12 cellular contexts compared by ENCODE assay signal in the genomic region with DNA sequence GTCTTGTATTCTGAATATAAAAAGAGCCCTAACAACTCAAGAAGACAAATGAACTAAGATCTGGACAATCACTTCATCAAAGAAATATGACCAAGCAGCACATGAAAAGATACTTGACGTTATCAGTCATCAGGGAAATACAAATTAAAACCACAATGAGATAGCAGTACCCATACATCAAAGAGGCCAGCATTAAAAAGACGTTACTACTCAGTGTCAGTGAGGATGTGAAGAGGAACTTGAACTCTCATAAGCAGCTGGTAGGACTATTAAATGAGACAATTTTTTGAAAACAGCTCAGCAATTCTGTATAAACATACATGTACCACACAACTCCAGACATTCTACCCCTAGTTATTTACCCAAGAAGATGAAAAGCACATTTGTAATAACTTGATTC. TPM values are rescaled to one million over a fixed set of nuclear protein-coding genes. Genes with fewer than 3 reads are reported as not detected.
A peak's percentile ranks its signal among the peaks of the same experiment; 100 is the strongest.
DNase-seq lines count a peak whose midpoint lies in the region; ATAC-seq and TF ChIP-seq lines count a peak whose summit lies in the region.
"Had no signal": no experiment of that assay in that cellular context is flagged by ENCODE, and none has a peak within 500 bp of the region (broad histone marks: within the 10 kb centered on the region; RNA-seq: fewer than 3 reads in every experiment).

No MANE protein-coding gene starts in this region.

- H3K9ac ChIP-seq in DND-41 (ENCODE audit: low read depth, low read length) = peak overlapping the region; percentile 34
- H3K9ac ChIP-seq in HCT116 (ENCODE audit: low read length) = no peak overlapping the region
- H3K9ac ChIP-seq in mesenchymal stem cell (ENCODE audit: low read length) = peak overlapping the region; percentile 20
- no peak overlapping the region for H3K9ac ChIP-seq in neural progenitor cell
- H3K9ac ChIP-seq in MM.1S (ENCODE audit: low read length) = no peak overlapping the region

- H2AFZ ChIP-seq in DND-41 (ENCODE audit: low read depth, low read length) = 0 out of 2 replicates have a peak overlapping the region, but pooled peaks have one; percentile 6
- H2AFZ ChIP-seq in HCT116 (ENCODE audit: low read depth, low read length, poor library complexity, severe bottlenecking) = no peak overlapping the region
- no peak overlapping the region for H2AFZ ChIP-seq in mesenchymal stem cell (ENCODE audit: low read depth, low read length)
- no peak overlapping the region for H2AFZ ChIP-seq in neural progenitor cell (replicated peaks)
- no peak overlapping the region for H2AFZ ChIP-seq in MM.1S (ENCODE audit: low read length)

- intact Hi-C loops in HCT116 (cut with micrococcal nuclease) = no loop called here
- intact Hi-C loops in left colon (cut with DNase I, micrococcal nuclease) = no loop called here

- H3K23ac ChIP-seq in mesenchymal stem cell (ENCODE audit: low read length in 2 of 2) = no peak overlapping the region

- H3F3A ChIP-seq in neural progenitor cell (ENCODE audit: low read depth) = peaks cover 12% of the 10 kb centered on the region
- no peaks in the 10 kb centered on the region for H3F3A ChIP-seq in MM.1S (ENCODE audit: insufficient read depth, low read length)

- TF ChIP-seq CTCF in DND-41 (IDR thresholded peaks at IDR 0.05; ENCODE audit: borderline replicate concordance, extremely low read depth, low read length, poor library complexity, severe bottlenecking) (no peak), HCT116 (IDR thresholded peaks at IDR 0.05 in 2 of 3, conservative IDR thresholded peaks at IDR 0.05 in 1 of 3; ENCODE audit: borderline replicate concordance in 1 of 3, insufficient read depth in 1 of 3, low read depth in 2 of 3, low read length in 2 of 3) (no peak), neural progenitor cell (IDR thresholded peaks at IDR 0.05) (no peak), MM.1S (IDR thresholded peaks at IDR 0.05; ENCODE audit: low read length) (no peak)

- H3K79me2 ChIP-seq in DND-41 (ENCODE audit: insufficient read depth, low read length) (peaks cover 8% of the 10 kb centered on the region; the same call in 1 of the 2 replicates), HCT116 (ENCODE audit: insufficient read depth, low read length) (no peaks in the 10 kb centered on the region), neural progenitor cell (ENCODE audit: low read depth) (peaks cover 81% of the 10 kb centered on the region), MM.1S (ENCODE audit: low read length) (no peaks in the 10 kb centered on the region)

- H3K36me3 Mint-ChIP-seq in T-helper 2 cell treated with Interferon-gamma antibody and Interleukin-4, amounts not matched to agents 5 μg/mL and 100 μg/mL, for 36 hours (ENCODE audit: low read depth) = no peaks in the 10 kb centered on the region
- peaks cover 16% of the 10 kb centered on the region for H3K36me3 Mint-ChIP-seq in neural progenitor cell

- no peak for TF ChIP-seq POLR2A in HCT116 (IDR thresholded peaks at IDR 0.05; ENCODE audit: borderline replicate concordance, extremely low read depth, insufficient read depth, insufficient read length)

- no peak overlapping the region for H4K91ac ChIP-seq in mesenchymal stem cell (ENCODE audit: low read length)

- peak overlapping the region; percentile 3 for H3K4me3 Mint-ChIP-seq in T-helper 2 cell treated with Interferon-gamma antibody and Interleukin-4, amounts not matched to agents 5 μg/mL and 100 μg/mL, for 36 hours
- H3K4me3 Mint-ChIP-seq in neural progenitor cell = no peak overlapping the region
- H3K4me3 Mint-ChIP-seq: activated B cell treated with CpG ODN at 0.5 μM for 24 hours had no signal

- peak overlapping the region; percentile 79 for H3K27ac ChIP-seq in DND-41 (ENCODE audit: low read length)
- no peak overlapping the region for H3K27ac ChIP-seq in HCT116 (ENCODE audit: low read depth, low read length)
- no peak overlapping the region for H3K27ac ChIP-seq in mesenchymal stem cell (ENCODE audit: low read length, poor library complexity, severe bottlenecking)
- no peak overlapping the region for H3K27ac ChIP-seq in neural progenitor cell
- H3K27ac ChIP-seq in MM.1S (ENCODE audit: low read length) = no peak overlapping the region

- POLR2A ChIA-PET in HCT116 (lab: Charles Lee) = no interaction called here

- H4K20me1 ChIP-seq in DND-41 (ENCODE audit: insufficient read depth, low read length) = no peaks in the 10 kb centered on the region
- no peaks in the 10 kb centered on the region for H4K20me1 ChIP-seq in HCT116 (ENCODE audit: insufficient read depth)
- peaks cover 5% of the 10 kb centered on the region for H4K20me1 ChIP-seq in neural progenitor cell (ENCODE audit: low read depth)
- no peaks in the 10 kb centered on the region for H4K20me1 ChIP-seq in MM.1S (ENCODE audit: insufficient read depth, low read length)

- no peaks in the 10 kb centered on the region for H3K27me3 ChIP-seq in DND-41 (ENCODE audit: insufficient read depth, low read length, poor library complexity)
- H3K27me3 ChIP-seq in HCT116 (ENCODE audit: insufficient read depth, low read length) = no peaks in the 10 kb centered on the region
- no peaks in the 10 kb centered on the region for H3K27me3 ChIP-seq in mesenchymal stem cell (ENCODE audit: control insufficient read depth in 1 of 2, insufficient read depth in 1 of 2, low read length in 2 of 2)
- H3K27me3 ChIP-seq in neural progenitor cell = no peaks in the 10 kb centered on the region
- H3K27me3 ChIP-seq in MM.1S (replicated peaks; ENCODE audit: insufficient read depth, low read length) = no peaks in the 10 kb centered on the region

- no peak overlapping the region for H4K8ac ChIP-seq in mesenchymal stem cell (ENCODE audit: low read length)

- H3K9me3 ChIP-seq in DND-41 (ENCODE audit: insufficient read depth, low read length, severe bottlenecking) = no peaks in the 10 kb centered on the region
- H3K9me3 ChIP-seq in HCT116 (ENCODE audit: control insufficient read depth in 1 of 2, insufficient read depth in 1 of 2, low read depth in 1 of 2, low read length in 2 of 2) = no peaks in the 10 kb centered on the region
- no peaks in the 10 kb centered on the region for H3K9me3 ChIP-seq in mesenchymal stem cell (ENCODE audit: control insufficient read depth, low read length)
- no peaks in the 10 kb centered on the region for H3K9me3 ChIP-seq in neural progenitor cell (ENCODE audit: low read depth)
- no peaks in the 10 kb centered on the region for H3K9me3 ChIP-seq in MM.1S (replicated peaks; ENCODE audit: insufficient read depth, low read length)

- no peaks in the 10 kb centered on the region for H3K9me2 ChIP-seq in HCT116 (ENCODE audit: insufficient read depth)
- no peaks in the 10 kb centered on the region for H3K9me2 ChIP-seq in MM.1S (replicated peaks; ENCODE audit: insufficient read depth, low read length)

- no peak overlapping the region for H3K18ac ChIP-seq in mesenchymal stem cell (ENCODE audit: low read depth in 1 of 2, low read length in 2 of 2)

- H3K27me3 Mint-ChIP-seq in T-helper 2 cell treated with Interferon-gamma antibody and Interleukin-4, amounts not matched to agents 5 μg/mL and 100 μg/mL, for 36 hours (ENCODE audit: low read depth) = peaks cover 7% of the 10 kb centered on the region
- H3K27me3 Mint-ChIP-seq in neural progenitor cell (ENCODE audit: insufficient read depth, low read depth) = no peaks in the 10 kb centered on the region

- H2BK5ac ChIP-seq in mesenchymal stem cell (ENCODE audit: low read depth, low read length, poor library complexity, severe bottlenecking) = no peak overlapping the region

- H3K27ac Mint-ChIP-seq in T-helper 2 cell treated with Interferon-gamma antibody and Interleukin-4, amounts not matched to agents 5 μg/mL and 100 μg/mL, for 36 hours = peak overlapping the region; percentile 3
- no peak overlapping the region for H3K27ac Mint-ChIP-seq in neural progenitor cell
- H3K27ac Mint-ChIP-seq: activated B cell treated with CpG ODN at 0.5 μM for 24 hours had no signal

- H3K4me3 ChIP-seq in DND-41 (ENCODE audit: low read depth in 1 of 2, low read length in 2 of 2) (peak overlapping the region in 1 of 2 experiments; percentile 34; a peak in 2 of 4 replicates), HCT116 (replicated peaks in 1 of 2; ENCODE audit: low read depth in 1 of 2, low read length in 2 of 2) (no peak overlapping the region), mesenchymal stem cell (ENCODE audit: insufficient read depth in 1 of 2, low read depth in 1 of 2, low read length in 2 of 2) (no peak overlapping the region), neural progenitor cell (no peak overlapping the region), MM.1S (ENCODE audit: low read length) (no peak overlapping the region)

- no TSS peak for BruUV-seq in HCT116 (replicated peaks; lab: Mats Ljungman, UMichigan)

- peak overlapping the region; percentile 59 for H3K4me2 ChIP-seq in DND-41 (ENCODE audit: insufficient read depth, low read length)
- H3K4me2 ChIP-seq in HCT116 (ENCODE audit: low read length) = peak overlapping the region; percentile 42
- H3K4me2 ChIP-seq in mesenchymal stem cell (ENCODE audit: low read length, poor library complexity, severe bottlenecking) = no peak overlapping the region
- H3K4me2 ChIP-seq in neural progenitor cell = no peak overlapping the region
- no peak overlapping the region for H3K4me2 ChIP-seq in MM.1S (ENCODE audit: low read depth, low read length)

- H3K79me1 ChIP-seq in mesenchymal stem cell (replicated peaks; ENCODE audit: low read length, poor library complexity, severe bottlenecking) = no peaks in the 10 kb centered on the region

- 10% methylated on average over 2 of the region's 2 CpGs for WGBS in mesenchymal stem cell

- peak; percentile 97 for ATAC-seq in DND-41 (ENCODE audit: insufficient read depth, low read depth)
- peak; percentile 38; the same call in 1 of the 2 replicates for ATAC-seq in HCT116
- ATAC-seq in left colon = no peak
- no peak for ATAC-seq in GM21825 (IDR thresholded peaks at IDR 0.05; ENCODE audit: unreplicated experiment)
- ATAC-seq: esophagus mucosa had no signal

- H2BK15ac ChIP-seq in mesenchymal stem cell (ENCODE audit: low read depth, poor library complexity, severe bottlenecking) = no peak overlapping the region

- DNase-seq in DND-41 = no peak
- DNase-seq in HCT116 (ENCODE audit: low read depth, low spot score) = peak; percentile 15
- no peak for DNase-seq in T-helper 2 cell treated with Interferon-gamma antibody and Interleukin-4, amounts not matched to agents 5 μg/mL and 100 μg/mL, for 36 hours (ENCODE audit: low spot score)
- DNase-seq in mesenchymal stem cell = no peak
- no peak for DNase-seq in left colon
- DNase-seq in neural progenitor cell (ENCODE audit: low spot score) = no peak
- no peak for DNase-seq in MM.1S
- DNase-seq: activated B cell treated with CpG ODN at 0.5 μM for 24 hours, COR-L47, NCI-H2227 treated with DMSO at 0.1 percent for 48 hours had no signal

- peaks cover 12% of the 10 kb centered on the region for H3K4me1 Mint-ChIP-seq in T-helper 2 cell treated with Interferon-gamma antibody and Interleukin-4, amounts not matched to agents 5 μg/mL and 100 μg/mL, for 36 hours (ENCODE audit: low read depth)
- H3K4me1 Mint-ChIP-seq in neural progenitor cell = no peaks in the 10 kb centered on the region
- H3K4me1 Mint-ChIP-seq: activated B cell treated with CpG ODN at 0.5 μM for 24 hours had no signal

- H3K4ac ChIP-seq in mesenchymal stem cell (ENCODE audit: low read depth in 1 of 2, low read length in 2 of 2) = no peak overlapping the region

- CTCF ChIA-PET in HCT116 (lab: Charles Lee) = interaction anchor here (0.6 kb wide), 1 partner anchor 602 kb away, joined by 3 read pairs; no protein-coding TSS in a partner anchor

- no peaks in the 10 kb centered on the region for H3K9me3 Mint-ChIP-seq in T-helper 2 cell treated with Interferon-gamma antibody and Interleukin-4, amounts not matched to agents 5 μg/mL and 100 μg/mL, for 36 hours
- H3K9me3 Mint-ChIP-seq in neural progenitor cell = no peaks in the 10 kb centered on the region
- H3K9me3 Mint-ChIP-seq: activated B cell treated with CpG ODN at 0.5 μM for 24 hours had no signal

- TF ChIP-seq RAD21 in HCT116 (IDR thresholded peaks at IDR 0.05; ENCODE audit: low read depth) = no peak

- peaks cover 17% of the 10 kb centered on the region for H3K36me3 ChIP-seq in DND-41 (ENCODE audit: insufficient read depth, low read length)
- no peaks in the 10 kb centered on the region for H3K36me3 ChIP-seq in HCT116 (ENCODE audit: control insufficient read depth in 1 of 2, insufficient read depth in 2 of 2, low read length in 2 of 2)
- H3K36me3 ChIP-seq in mesenchymal stem cell (ENCODE audit: control insufficient read depth in 1 of 2, insufficient read depth in 2 of 2, low read depth in 1 of 2, low read length in 2 of 2) = peaks cover 7 to 48% of the 10 kb centered on the region in 2 experiments
- peaks cover 5% of the 10 kb centered on the region for H3K36me3 ChIP-seq in neural progenitor cell
- H3K36me3 ChIP-seq in MM.1S (replicated peaks; ENCODE audit: insufficient read depth, low read length) = no peaks in the 10 kb centered on the region

- no peak overlapping the region for H2AK5ac ChIP-seq in mesenchymal stem cell (ENCODE audit: low read length, severe bottlenecking)

- RAD21 ChIA-PET in HCT116 (lab: Charles Lee; ENCODE audit: low non-redundant PET in 1 of 2, low total read pairs in 2 of 2, uncharacterized antibody in 2 of 2, unreplicated experiment in 2 of 2) = no interaction called here

- no peak overlapping the region for H2BK120ac ChIP-seq in mesenchymal stem cell (ENCODE audit: low read depth, low read length)

- no peak overlapping the region for H3K14ac ChIP-seq in mesenchymal stem cell (ENCODE audit: low read length in 2 of 2)

- peaks cover 29% of the 10 kb centered on the region for H3K4me1 ChIP-seq in DND-41 (ENCODE audit: insufficient read depth, low read length)
- H3K4me1 ChIP-seq in HCT116 (ENCODE audit: control insufficient read depth in 1 of 2, insufficient read depth in 2 of 2, low read length in 2 of 2) = peaks cover 8 to 21% of the 10 kb centered on the region in 2 experiments
- peaks cover 5% of the 10 kb centered on the region for H3K4me1 ChIP-seq in mesenchymal stem cell (ENCODE audit: control insufficient read depth, insufficient read depth, low read depth, low read length)
- H3K4me1 ChIP-seq in neural progenitor cell = no peaks in the 10 kb centered on the region
- H3K4me1 ChIP-seq in MM.1S (ENCODE audit: low read length) = no peaks in the 10 kb centered on the region

- H2BK12ac ChIP-seq in mesenchymal stem cell (ENCODE audit: low read length in 2 of 2) = no peak overlapping the region

RNA-seq across cellular contexts. Expression of gene FERMT2, which starts 55.9 kb away (rescaled TPM):
- total RNA-seq in HCT116 (2021; ENCODE audit: unreplicated experiment) (24.8 TPM), left colon (10 to 100 TPM in 1 of 2 donors, 1 to 10 TPM in 1; 6.7 to 32.4 TPM), neural progenitor cell (ENCODE audit: low replicate concordance) (114 and 166 TPM in 2 replicates)
- polyA plus RNA-seq in HCT116 (2012) = 10.4 and 13.7 TPM in 2 replicates
- polyA plus RNA-seq in mesenchymal stem cell (2013, experiment 1 of 2) = 137 TPM
- polyA plus RNA-seq in mesenchymal stem cell (2013, experiment 2 of 2) = 137 TPM

Comparison
In these comparisons a context has a peak if more than half of its experiments do, and no peak if none do; other contexts are left out.
1. ATAC-seq: peak in DND-41 (single experiment) and HCT116 (single experiment); none in left colon (single experiment) and GM21825 (single experiment).
2. H3K4me2 ChIP-seq: peak in DND-41 (single experiment) and HCT116 (single experiment); none in mesenchymal stem cell (single experiment), neural progenitor cell (single experiment) and MM.1S (single experiment).
3. H3K9ac ChIP-seq: peak in DND-41 (single experiment) and mesenchymal stem cell (single experiment); none in HCT116 (single experiment), neural progenitor cell (single experiment) and MM.1S (single experiment).